ENCODE assay signal across 1 cellular context in genomic region chr17:37710344-37710886, GRCh38.
A peak's percentile ranks its signal among the peaks of the same experiment; 100 is the strongest.
TF ChIP-seq lines count a peak whose summit lies in the region.

No MANE protein-coding gene starts in this region.

TF ChIP-seq in HepG2, 621 proteins besides CTCF, POLR2A, EP300 and RAD21 (continued from another document and continues in another):
- TF ChIP-seq, protein P1, sequence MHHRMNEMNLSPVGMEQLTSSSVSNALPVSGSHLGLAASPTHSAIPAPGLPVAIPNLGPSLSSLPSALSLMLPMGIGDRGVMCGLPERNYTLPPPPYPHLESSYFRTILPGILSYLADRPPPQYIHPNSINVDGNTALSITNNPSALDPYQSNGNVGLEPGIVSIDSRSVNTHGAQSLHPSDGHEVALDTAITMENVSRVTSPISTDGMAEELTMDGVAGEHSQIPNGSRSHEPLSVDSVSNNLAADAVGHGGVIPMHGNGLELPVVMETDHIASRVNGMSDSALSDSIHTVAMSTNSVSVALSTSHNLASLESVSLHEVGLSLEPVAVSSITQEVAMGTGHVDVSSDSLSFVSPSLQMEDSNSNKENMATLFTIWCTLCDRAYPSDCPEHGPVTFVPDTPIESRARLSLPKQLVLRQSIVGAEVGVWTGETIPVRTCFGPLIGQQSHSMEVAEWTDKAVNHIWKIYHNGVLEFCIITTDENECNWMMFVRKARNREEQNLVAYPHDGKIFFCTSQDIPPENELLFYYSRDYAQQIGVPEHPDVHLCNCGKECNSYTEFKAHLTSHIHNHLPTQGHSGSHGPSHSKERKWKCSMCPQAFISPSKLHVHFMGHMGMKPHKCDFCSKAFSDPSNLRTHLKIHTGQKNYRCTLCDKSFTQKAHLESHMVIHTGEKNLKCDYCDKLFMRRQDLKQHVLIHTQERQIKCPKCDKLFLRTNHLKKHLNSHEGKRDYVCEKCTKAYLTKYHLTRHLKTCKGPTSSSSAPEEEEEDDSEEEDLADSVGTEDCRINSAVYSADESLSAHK (CRISPR knock-in tag; IDR thresholded peaks at IDR 0.05; ENCODE audit: borderline replicate concordance), result no peak
- no peak for TF ChIP-seq MED13 (CRISPR knock-in tag; IDR thresholded peaks at IDR 0.05)
- peak; percentile 100 for TF ChIP-seq SOX13 (IDR thresholded peaks at IDR 0.05)
- peak in 1 of 2 experiments; percentile 100; a peak in 2 of 4 replicates for TF ChIP-seq SOX13 (CRISPR knock-in tag; conservative IDR thresholded peaks at IDR 0.05 in 1 of 2, IDR thresholded peaks at IDR 0.05 in 1 of 2)
- TF ChIP-seq AHR (CRISPR knock-in tag; IDR thresholded peaks at IDR 0.05), result no peak
- TF ChIP-seq ZNF777 (CRISPR knock-in tag; IDR thresholded peaks at IDR 0.05), result no peak
- TF ChIP-seq ZBTB1 (CRISPR knock-in tag; IDR thresholded peaks at IDR 0.05; ENCODE audit: borderline replicate concordance), result no peak
- TF ChIP-seq SMYD3 (CRISPR knock-in tag; IDR thresholded peaks at IDR 0.05), result no peak
- TF ChIP-seq TOPORS (CRISPR knock-in tag; IDR thresholded peaks at IDR 0.05), result peak; percentile 50; the same call in 1 of the 2 replicates
- peak; percentile 79; the same call in 1 of the 2 replicates for TF ChIP-seq RXRA (CRISPR knock-in tag; IDR thresholded peaks at IDR 0.05)
- no peak for TF ChIP-seq ZBTB42 (CRISPR knock-in tag; IDR thresholded peaks at IDR 0.05)
- no peak for TF ChIP-seq MNT (IDR thresholded peaks at IDR 0.05)
- TF ChIP-seq, protein P2, sequence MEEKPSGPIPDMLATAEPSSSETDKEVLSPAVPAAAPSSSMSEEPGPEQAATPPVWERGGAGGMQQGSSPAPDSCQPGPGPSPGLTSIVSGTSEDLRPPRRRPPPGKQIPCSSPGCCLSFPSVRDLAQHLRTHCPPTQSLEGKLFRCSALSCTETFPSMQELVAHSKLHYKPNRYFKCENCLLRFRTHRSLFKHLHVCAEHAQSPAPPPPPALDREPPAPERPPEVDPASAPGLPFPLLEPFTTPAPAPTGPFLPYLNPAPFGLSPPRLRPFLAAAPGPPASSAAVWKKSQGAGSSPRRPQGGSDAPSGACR (CRISPR knock-in tag; IDR thresholded peaks at IDR 0.05), result no peak
- TF ChIP-seq MED8 (CRISPR knock-in tag; IDR thresholded peaks at IDR 0.05; ENCODE audit: insufficient replicate concordance), result no peak
- TF ChIP-seq PRMT3 (CRISPR knock-in tag; IDR thresholded peaks at IDR 0.05; ENCODE audit: borderline replicate concordance, low read depth), result no peak
- peak; percentile 28; the same call in 1 of the 2 replicates for TF ChIP-seq NR2F2 (IDR thresholded peaks at IDR 0.05; ENCODE audit: borderline replicate concordance, low read depth)
- peak; percentile 95 for TF ChIP-seq RFX3 (CRISPR knock-in tag; IDR thresholded peaks at IDR 0.05)
- TF ChIP-seq FOSL1 (CRISPR knock-in tag; IDR thresholded peaks at IDR 0.05; ENCODE audit: borderline replicate concordance), result no peak
- TF ChIP-seq ZMAT3 (CRISPR knock-in tag; conservative IDR thresholded peaks at IDR 0.05), result no peak
- peak; percentile 50; the same call in 1 of the 2 replicates for TF ChIP-seq NFE2 (CRISPR knock-in tag; IDR thresholded peaks at IDR 0.05)
- TF ChIP-seq ZNF468 (CRISPR knock-in tag; IDR thresholded peaks at IDR 0.05), result no peak
- TF ChIP-seq, protein P3, sequence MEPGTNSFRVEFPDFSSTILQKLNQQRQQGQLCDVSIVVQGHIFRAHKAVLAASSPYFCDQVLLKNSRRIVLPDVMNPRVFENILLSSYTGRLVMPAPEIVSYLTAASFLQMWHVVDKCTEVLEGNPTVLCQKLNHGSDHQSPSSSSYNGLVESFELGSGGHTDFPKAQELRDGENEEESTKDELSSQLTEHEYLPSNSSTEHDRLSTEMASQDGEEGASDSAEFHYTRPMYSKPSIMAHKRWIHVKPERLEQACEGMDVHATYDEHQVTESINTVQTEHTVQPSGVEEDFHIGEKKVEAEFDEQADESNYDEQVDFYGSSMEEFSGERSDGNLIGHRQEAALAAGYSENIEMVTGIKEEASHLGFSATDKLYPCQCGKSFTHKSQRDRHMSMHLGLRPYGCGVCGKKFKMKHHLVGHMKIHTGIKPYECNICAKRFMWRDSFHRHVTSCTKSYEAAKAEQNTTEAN (CRISPR knock-in tag; conservative IDR thresholded peaks at IDR 0.05), result no peak
- TF ChIP-seq REL (CRISPR knock-in tag; conservative IDR thresholded peaks at IDR 0.05), result no peak
- no peak for TF ChIP-seq E2F2 (CRISPR knock-in tag; IDR thresholded peaks at IDR 0.05; ENCODE audit: borderline replicate concordance)
- TF ChIP-seq PAWR (CRISPR knock-in tag; IDR thresholded peaks at IDR 0.05; ENCODE audit: borderline replicate concordance), result no peak
- no peak for TF ChIP-seq ELK4 (CRISPR knock-in tag; IDR thresholded peaks at IDR 0.05; ENCODE audit: borderline replicate concordance)
- no peak for TF ChIP-seq ZNF720 (CRISPR knock-in tag; IDR thresholded peaks at IDR 0.05)
- TF ChIP-seq ZNF674 (CRISPR knock-in tag; IDR thresholded peaks at IDR 0.05; ENCODE audit: low read depth), result no peak
- no peak for TF ChIP-seq ZNF337 (CRISPR knock-in tag; IDR thresholded peaks at IDR 0.05; ENCODE audit: borderline replicate concordance, low read depth)
- TF ChIP-seq SRF (IDR thresholded peaks at IDR 0.05; ENCODE audit: low read depth, low read length), result no peak
- no peak for TF ChIP-seq NFKB2 (CRISPR knock-in tag; IDR thresholded peaks at IDR 0.05; ENCODE audit: borderline replicate concordance)
- TF ChIP-seq ARNT (IDR thresholded peaks at IDR 0.05), result no peak
- TF ChIP-seq ZNF335 (CRISPR knock-in tag; IDR thresholded peaks at IDR 0.05), result no peak
- no peak for TF ChIP-seq ZNF629 (CRISPR knock-in tag; conservative IDR thresholded peaks at IDR 0.05)
- no peak for TF ChIP-seq TERF1 (CRISPR knock-in tag; IDR thresholded peaks at IDR 0.05)
- TF ChIP-seq NFE2L1 (CRISPR knock-in tag; IDR thresholded peaks at IDR 0.05; ENCODE audit: borderline replicate concordance), result no peak
- peak; percentile 100 for TF ChIP-seq GATA4 (IDR thresholded peaks at IDR 0.05; ENCODE audit: borderline replicate concordance, low read depth)
- TF ChIP-seq SCMH1 (CRISPR knock-in tag; IDR thresholded peaks at IDR 0.05; ENCODE audit: borderline replicate concordance), result no peak
- TF ChIP-seq ZNF550 (CRISPR knock-in tag; IDR thresholded peaks at IDR 0.05; ENCODE audit: borderline replicate concordance), result no peak
- TF ChIP-seq GABPA (IDR thresholded peaks at IDR 0.05; ENCODE audit: low read depth, low read length), result no peak
- TF ChIP-seq GABPA (CRISPR knock-in tag; IDR thresholded peaks at IDR 0.05; ENCODE audit: low read depth), result peak; percentile 84
- TF ChIP-seq SP2 (CRISPR knock-in tag; IDR thresholded peaks at IDR 0.05), result no peak
- TF ChIP-seq POLR2AphosphoS2 (IDR thresholded peaks at IDR 0.05; ENCODE audit: low read depth, low read length), result no peak
- TF ChIP-seq ZNF574 (CRISPR knock-in tag; IDR thresholded peaks at IDR 0.05), result peak; percentile 72
- peak; percentile 76 for TF ChIP-seq CREM (IDR thresholded peaks at IDR 0.05)
- no peak for TF ChIP-seq CREM (CRISPR knock-in tag; IDR thresholded peaks at IDR 0.05)
- no peak for TF ChIP-seq ZNF672 (CRISPR knock-in tag; IDR thresholded peaks at IDR 0.05)
- no peak for TF ChIP-seq BRF2 (CRISPR knock-in tag; IDR thresholded peaks at IDR 0.05)
- TF ChIP-seq U2AF1 (optimal IDR thresholded peaks at IDR 0.05; ENCODE audit: low read depth, low read length), result no peak
- TF ChIP-seq ZNF749 (CRISPR knock-in tag; IDR thresholded peaks at IDR 0.05; ENCODE audit: borderline replicate concordance), result no peak
- TF ChIP-seq ZMYM3 (CRISPR knock-in tag; IDR thresholded peaks at IDR 0.05), result 0 out of 2 replicates have a peak, but pooled peaks have one; percentile 44
- no peak for TF ChIP-seq SIX1 (CRISPR knock-in tag; IDR thresholded peaks at IDR 0.05; ENCODE audit: borderline replicate concordance)
- peak; percentile 79 for TF ChIP-seq GATAD2A (CRISPR knock-in tag; IDR thresholded peaks at IDR 0.05)
- no peak for TF ChIP-seq PAF1 (CRISPR knock-in tag; IDR thresholded peaks at IDR 0.05)
